8 cellular contexts compared by ENCODE assay signal in the genomic region with DNA sequence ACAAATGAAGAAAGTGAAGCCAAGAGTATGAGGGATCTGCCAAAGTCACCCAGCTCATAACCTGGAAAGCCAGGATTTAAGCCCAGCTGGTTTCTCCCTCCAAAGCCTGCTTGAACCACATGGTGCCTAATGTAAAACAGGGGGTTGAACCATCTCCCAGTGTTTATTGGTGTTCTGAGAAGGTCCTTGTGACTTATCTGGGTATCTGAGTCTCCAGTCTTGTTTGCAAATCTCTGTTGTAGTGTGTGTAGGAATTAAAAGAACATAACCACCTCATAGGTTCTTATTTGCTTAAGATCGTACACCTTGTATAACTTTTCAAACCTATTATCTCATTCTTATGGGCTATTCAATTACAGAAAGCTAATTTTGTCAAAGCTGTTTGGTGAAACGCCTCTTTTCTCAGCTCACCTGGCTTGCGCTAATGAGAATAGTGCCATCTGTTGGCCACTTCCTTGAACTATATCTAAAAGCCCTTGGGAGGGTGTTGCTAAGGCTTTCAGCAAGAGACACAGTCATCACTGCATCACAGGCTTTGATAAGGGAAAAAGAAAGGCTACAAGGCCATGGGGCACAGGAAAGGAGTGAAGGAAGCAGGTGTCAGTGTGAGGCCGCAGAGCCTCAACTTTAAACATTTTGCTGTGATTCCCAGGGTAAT. TPM values are rescaled to one million over a fixed set of nuclear protein-coding genes. Genes with fewer than 3 reads are reported as not detected.
A peak's percentile ranks its signal among the peaks of the same experiment; 100 is the strongest.
DNase-seq lines count a peak whose midpoint lies in the region; ATAC-seq and TF ChIP-seq lines count a peak whose summit lies in the region.

No MANE protein-coding gene starts in this region.

- DNase-seq in activated CD4-positive, alpha-beta T cell treated with anti-CD3 and anti-CD28 coated beads for 36 hours, result peak; percentile 46
- DNase-seq in activated CD4-positive, alpha-beta T cell treated with anti-CD3 and anti-CD28 coated beads, Interleukin-2, amount 50 U/mL, for 1 hour, result no peak
- DNase-seq in Kasumi-1 (lab: John Stamatoyannopoulos, UW) (peak; percentile 23 to 53), RKO (ENCODE audit: low spot score) (peak; percentile 82), astrocyte of the spinal cord (ENCODE audit: low read depth, low spot score) (peak; percentile 56), immature natural killer cell (peak; percentile 42 to 56 (median 48))

- H3K4me1 Mint-ChIP-seq in activated CD4-positive, alpha-beta T cell treated with anti-CD3 and anti-CD28 coated beads for 36 hours, result peaks cover 6% of the 10 kb centered on the region
- no peaks in the 10 kb centered on the region for H3K4me1 Mint-ChIP-seq in immature natural killer cell
- peaks cover 7% of the 10 kb centered on the region for H3K4me1 Mint-ChIP-seq in stimulated activated memory B cell treated with anti-CD40 and anti-IgM and Interleukin-4, amounts not matched to agents 10 μg/mL and 1 μg/mL and 100 μg/mL, for 72 hours

- no peaks in the 10 kb centered on the region for H3K9me3 Mint-ChIP-seq in activated CD4-positive, alpha-beta T cell treated with anti-CD3 and anti-CD28 coated beads for 36 hours (ENCODE audit: low read depth)
- H3K9me3 Mint-ChIP-seq in immature natural killer cell, result no peaks in the 10 kb centered on the region
- H3K9me3 Mint-ChIP-seq in stimulated activated memory B cell treated with anti-CD40 and anti-IgM and Interleukin-4, amounts not matched to agents 10 μg/mL and 1 μg/mL and 100 μg/mL, for 72 hours, result peaks cover 3% of the 10 kb centered on the region

- in situ Hi-C loops in astrocyte of the spinal cord (cut with HindIII; ENCODE audit: low sequenced_read_pairs), result no loop called here

- intact Hi-C loops in activated CD4-positive, alpha-beta T cell treated with anti-CD3 and anti-CD28 coated beads for 36 hours (cut with DNase I, micrococcal nuclease), result loop anchor here (1.0 to 5.0 kb wide), 2 partner anchors 101 to 121 kb away; no protein-coding TSS in a partner anchor

- POLR2A ChIA-PET in activated CD4-positive, alpha-beta T cell treated with anti-CD3 and anti-CD28 coated beads for 36 hours (lab: Charles Lee), result no interaction called here

- H3K4me3 Mint-ChIP-seq in activated CD4-positive, alpha-beta T cell treated with anti-CD3 and anti-CD28 coated beads for 36 hours, result no peak overlapping the region
- no peak overlapping the region for H3K4me3 Mint-ChIP-seq in immature natural killer cell
- no peak overlapping the region for H3K4me3 Mint-ChIP-seq in stimulated activated memory B cell treated with anti-CD40 and anti-IgM and Interleukin-4, amounts not matched to agents 10 μg/mL and 1 μg/mL and 100 μg/mL, for 72 hours

- CTCF ChIA-PET in activated CD4-positive, alpha-beta T cell treated with anti-CD3 and anti-CD28 coated beads for 36 hours (lab: Charles Lee), result interaction anchor here (0.6 to 1.4 kb wide), 10 partner anchors 9 to 187 kb away, joined by 3 to 8 read pairs (median 3); no protein-coding TSS in a partner anchor

- peak overlapping the region; percentile 67 for H3K27ac Mint-ChIP-seq in activated CD4-positive, alpha-beta T cell treated with anti-CD3 and anti-CD28 coated beads for 36 hours
- peak overlapping the region in 2 of 6 donors; percentile 28 to 50 for H3K27ac Mint-ChIP-seq in immature natural killer cell
- H3K27ac Mint-ChIP-seq in stimulated activated memory B cell treated with anti-CD40 and anti-IgM and Interleukin-4, amounts not matched to agents 10 μg/mL and 1 μg/mL and 100 μg/mL, for 72 hours, result no peak overlapping the region

- H3K27me3 Mint-ChIP-seq in activated CD4-positive, alpha-beta T cell treated with anti-CD3 and anti-CD28 coated beads for 36 hours, result no peaks in the 10 kb centered on the region
- peaks cover 0 to 12% (median 2%) of the 10 kb centered on the region in 3 donors for H3K27me3 Mint-ChIP-seq in immature natural killer cell (ENCODE audit: low read depth in 3 of 3)
- H3K27me3 Mint-ChIP-seq in stimulated activated memory B cell treated with anti-CD40 and anti-IgM and Interleukin-4, amounts not matched to agents 10 μg/mL and 1 μg/mL and 100 μg/mL, for 72 hours, result no peaks in the 10 kb centered on the region

- peak; percentile 98 for ATAC-seq in activated CD4-positive, alpha-beta T cell treated with anti-CD3 and anti-CD28 coated beads for 36 hours
- peak; percentile 95 for ATAC-seq in GM21786 (IDR thresholded peaks at IDR 0.05; ENCODE audit: unreplicated experiment)
- peak; percentile 64 for ATAC-seq in stimulated activated memory B cell treated with anti-CD40 and anti-IgM and Interleukin-4, amounts not matched to agents 10 μg/mL and 1 μg/mL and 100 μg/mL, for 72 hours

- H3K4me3 ChIP-seq in astrocyte of the spinal cord (ENCODE audit: low read depth, low read length), result no peak overlapping the region

- no peaks in the 10 kb centered on the region for H3K36me3 Mint-ChIP-seq in activated CD4-positive, alpha-beta T cell treated with anti-CD3 and anti-CD28 coated beads for 36 hours (ENCODE audit: low read depth)
- no peaks in the 10 kb centered on the region for H3K36me3 Mint-ChIP-seq in immature natural killer cell
- H3K36me3 Mint-ChIP-seq in stimulated activated memory B cell treated with anti-CD40 and anti-IgM and Interleukin-4, amounts not matched to agents 10 μg/mL and 1 μg/mL and 100 μg/mL, for 72 hours, result no peaks in the 10 kb centered on the region

- TF ChIP-seq CTCF in astrocyte of the spinal cord (IDR thresholded peaks at IDR 0.05; ENCODE audit: low read depth, low read length), result peak; percentile 56

RNA-seq across cellular contexts. Expression of a gene that starts 12.2 kb away (rescaled TPM):
- total RNA-seq in activated CD4-positive, alpha-beta T cell treated with anti-CD3 and anti-CD28 coated beads for 36 hours, result under 1 TPM; 0.14 to 0.23 TPM
- not detected for polyA plus RNA-seq in immature natural killer cell

RNA-seq across cellular contexts. Expression of a gene that starts 34.0 kb away (rescaled TPM):
- not detected for total RNA-seq in activated CD4-positive, alpha-beta T cell treated with anti-CD3 and anti-CD28 coated beads for 36 hours
- not detected for polyA plus RNA-seq in immature natural killer cell

RNA-seq across cellular contexts. Expression of a gene that starts 34.4 kb away (rescaled TPM):
- 10 to 100 TPM; 10.4 to 10.8 TPM for total RNA-seq in activated CD4-positive, alpha-beta T cell treated with anti-CD3 and anti-CD28 coated beads for 36 hours
- 10 to 100 TPM; 12.8 to 26.8 (median 22.3) TPM for polyA plus RNA-seq in immature natural killer cell

RNA-seq across cellular contexts. Expression of a gene that starts 54.2 kb away (rescaled TPM):
- total RNA-seq in activated CD4-positive, alpha-beta T cell treated with anti-CD3 and anti-CD28 coated beads for 36 hours, result 10 to 100 TPM; 24.5 to 26.2 TPM
- 10 to 100 TPM; 18.4 to 35.9 (median 32.0) TPM for polyA plus RNA-seq in immature natural killer cell
